In genomic region chr7:66114743-66115727, GRCh38 we compare ENCODE assay signal across 8 cellular contexts. TPM values are rescaled to one million over a fixed set of nuclear protein-coding genes. Genes with fewer than 3 reads are reported as not detected.
DNase-seq lines count a peak whose midpoint lies in the region; ATAC-seq and TF ChIP-seq lines count a peak whose summit lies in the region.

Gene CRCP (plus strand): TSS chr7:66114847. CDS start chr7:66114963, 116 bp downstream.

- H3K9me3 Mint-ChIP-seq in activated T-cell treated with anti-CD3 and anti-CD28 coated beads, Interleukin-2, amount 50 U/mL, for 24 hours, result no peaks in the 10 kb centered on the region

- POLR2A ChIA-PET in PC-3 (lab: Charles Lee; ENCODE audit: unreplicated experiment), result interaction anchor here (1.1 kb wide), 1 partner anchor 15 kb away, joined by 13 read pairs; no protein-coding TSS in a partner anchor

- peaks cover 5% of the 10 kb centered on the region; the same call in 1 of the 2 replicates for H3K4me1 ChIP-seq in HUES64 (ENCODE audit: insufficient read depth, low read length)
- H3K4me1 ChIP-seq in PC-3 (ENCODE audit: insufficient read depth, low read length), result peaks cover 49% of the 10 kb centered on the region
- H3K4me1 ChIP-seq in esophagus muscularis mucosa, result peaks cover 42 to 55% (median 52%) of the 10 kb centered on the region in 4 donors

- WGBS in HUES64, result 2% methylated on average over 68 of the region's 68 CpGs
- WGBS in esophagus muscularis mucosa, result under 1% methylated on average over 42 of the region's 68 CpGs

- H3K9ac ChIP-seq in HUES64 (ENCODE audit: low read depth, low read length) (peak within 1 kb of the TSS; percentile 97), PC-3 (ENCODE audit: low read length) (peak within 1 kb of the TSS; percentile 100)

- H3K36me3 ChIP-seq in HUES64 (ENCODE audit: insufficient read depth, low read length) (peaks cover 9% of the 10 kb centered on the region; the same call in 1 of the 2 replicates), PC-3 (ENCODE audit: low read depth, low read length) (0 out of 2 replicates have a peak, but pooled peaks cover 4% of the 10 kb centered on the region), esophagus muscularis mucosa (no peaks in the 10 kb centered on the region)

- BruUV-seq in PC-3 (replicated peaks; lab: Mats Ljungman, UMichigan), result TSS peak; percentile 53

- H2AFZ ChIP-seq in PC-3 (ENCODE audit: low read length), result peak within 1 kb of the TSS; percentile 85

- TF ChIP-seq EP300 in esophagus muscularis mucosa (IDR thresholded peaks at IDR 0.05), result no peak

- peak within 1 kb of the TSS; percentile 91 for H3K27ac ChIP-seq in HUES64 (ENCODE audit: low read depth, low read length)
- H3K27ac ChIP-seq in PC-3 (ENCODE audit: low read length), result peak within 1 kb of the TSS; percentile 96
- peak within 1 kb of the TSS; percentile 92 to 97 (median 96) for H3K27ac ChIP-seq in esophagus muscularis mucosa (replicated peaks in 1 of 4)

- H3K27me3 Mint-ChIP-seq in activated T-cell treated with anti-CD3 and anti-CD28 coated beads, Interleukin-2, amount 50 U/mL, for 24 hours, result no peaks in the 10 kb centered on the region

- ATAC-seq in GM21515 (IDR thresholded peaks at IDR 0.05; ENCODE audit: unreplicated experiment), result peak; percentile 89
- peak; percentile 76 for ATAC-seq in PC-3

- H3K9me3 ChIP-seq in HUES64 (ENCODE audit: insufficient read depth, low read depth, low read length) (no peaks in the 10 kb centered on the region), PC-3 (ENCODE audit: low read length) (no peaks in the 10 kb centered on the region), esophagus muscularis mucosa (no peaks in the 10 kb centered on the region)

- H3K27ac Mint-ChIP-seq in activated T-cell treated with anti-CD3 and anti-CD28 coated beads, Interleukin-2, amount 50 U/mL, for 24 hours, result peak within 1 kb of the TSS; percentile 99

- H3K36me3 Mint-ChIP-seq in activated T-cell treated with anti-CD3 and anti-CD28 coated beads, Interleukin-2, amount 50 U/mL, for 24 hours (ENCODE audit: low read depth), result peaks cover 55% of the 10 kb centered on the region

- no peaks in the 10 kb centered on the region for H3K9me2 ChIP-seq in PC-3 (replicated peaks; ENCODE audit: low read length)

- intact Hi-C loops in PC-3 (cut with micrococcal nuclease) (loop anchor here (5.0 to 10.0 kb wide), 3 partner anchors 83 to 300 kb away; no protein-coding TSS in a partner anchor), esophagus muscularis mucosa (cut with DNase I) (no loop called here)

- TF ChIP-seq POLR2A in esophagus muscularis mucosa (IDR thresholded peaks at IDR 0.05; ENCODE audit: low read depth), result no peak

- peak within 1 kb of the TSS; percentile 99 for H3K4me2 ChIP-seq in PC-3 (ENCODE audit: low read length)

- H3K27me3 ChIP-seq in HUES64 (ENCODE audit: insufficient read depth, low read length), result no peaks in the 10 kb centered on the region
- H3K27me3 ChIP-seq in PC-3 (ENCODE audit: low read length), result no peaks in the 10 kb centered on the region
- H3K27me3 ChIP-seq in esophagus muscularis mucosa, result no peaks in the 10 kb centered on the region

- no peaks in the 10 kb centered on the region for H3F3A ChIP-seq in PC-3 (ENCODE audit: low read length, unreplicated experiment)

- peaks cover 50% of the 10 kb centered on the region for H3K4me1 Mint-ChIP-seq in activated T-cell treated with anti-CD3 and anti-CD28 coated beads, Interleukin-2, amount 50 U/mL, for 24 hours (ENCODE audit: low read depth)

- peak within 1 kb of the TSS; percentile 99 for H3K4me3 Mint-ChIP-seq in activated T-cell treated with anti-CD3 and anti-CD28 coated beads, Interleukin-2, amount 50 U/mL, for 24 hours

- peaks cover 61% of the 10 kb centered on the region for H3K79me2 ChIP-seq in PC-3 (ENCODE audit: low read length)

- H3K4me3 ChIP-seq in HUES64 (ENCODE audit: low read length) (peak within 1 kb of the TSS; percentile 94), PC-3 (ENCODE audit: low read length) (peak within 1 kb of the TSS; percentile 93), esophagus muscularis mucosa (peak within 1 kb of the TSS; percentile 83 to 93 (median 85))

- H4K20me1 ChIP-seq in PC-3 (ENCODE audit: low read length), result peaks cover 24% of the 10 kb centered on the region

- DNase-seq in DMS53 treated with DMSO at 0.1 percent for 48 hours (lab: John Stamatoyannopoulos, UW; ENCODE audit: unreplicated experiment) (peak; percentile 34), PC-3 (peak; percentile 75), esophagus muscularis mucosa (ENCODE audit: extremely low spot score) (peak; percentile 95), myocyte (ENCODE audit: low read depth) (peak; percentile 92)
- peak; percentile 87 for DNase-seq in activated T-cell treated with anti-CD3 and anti-CD28 coated beads, Interleukin-2, amount 50 U/mL, for 24 hours
- peak; percentile 66 to 67 for DNase-seq in stimulated activated CD8-positive, alpha-beta memory T cell treated with anti-CD3 and anti-CD28 coated beads, Interleukin-7, amount 100 ng/mL, for 48 hours (ENCODE audit: extremely low read depth in 1 of 2, low read depth in 1 of 2)

- TF ChIP-seq CTCF in PC-3 (conservative IDR thresholded peaks at IDR 0.05; ENCODE audit: low read depth, low read length) (peak; percentile 48), esophagus muscularis mucosa (IDR thresholded peaks at IDR 0.05) (peak in 2 of 3 experiments; percentile 28 to 30)

- CTCF ChIA-PET in PC-3 (lab: Charles Lee), result interaction anchor here (0.7 kb wide), 1 partner anchor 379 kb away, joined by 5 read pairs; no protein-coding TSS in a partner anchor

RNA-seq across cellular contexts. Expression of gene CRCP, which starts in this region (rescaled TPM):
- polyA plus RNA-seq in HUES64 (2013, experiment 1 of 2), result 21.7 TPM
- 23.5 TPM for polyA plus RNA-seq in HUES64 (2013, experiment 2 of 2)
- total RNA-seq in PC-3 (2014; rRNA removed) (36.4 and 41.6 TPM in 2 replicates), esophagus muscularis mucosa (10 to 100 TPM; 45.9 to 61.9 (median 54.2) TPM), myocyte (35.5 and 51.9 TPM in 2 replicates)
- 32.0 TPM for polyA plus RNA-seq in myocyte (2012)

Comparison
In these comparisons a context has a peak if more than half of its experiments do, and no peak if none do; other contexts are left out.
1. Peak in every context shown above with its lines: DNase-seq, ATAC-seq, H3K4me3 ChIP-seq and H3K27ac ChIP-seq.
2. DNase-seq: peak in every context shown above with its lines; median percentile 95 in esophagus muscularis mucosa; 92 in myocyte; 87 in activated T-cell treated with anti-CD3 and anti-CD28 coated beads, Interleukin-2, amount 50 U/mL, for 24 hours; 75 in PC-3; 66 in stimulated activated CD8-positive, alpha-beta memory T cell treated with anti-CD3 and anti-CD28 coated beads, Interleukin-7, amount 100 ng/mL, for 48 hours; 34 in DMS53 treated with DMSO at 0.1 percent for 48 hours.